8 cellular contexts compared by ENCODE assay signal in the genomic region with DNA sequence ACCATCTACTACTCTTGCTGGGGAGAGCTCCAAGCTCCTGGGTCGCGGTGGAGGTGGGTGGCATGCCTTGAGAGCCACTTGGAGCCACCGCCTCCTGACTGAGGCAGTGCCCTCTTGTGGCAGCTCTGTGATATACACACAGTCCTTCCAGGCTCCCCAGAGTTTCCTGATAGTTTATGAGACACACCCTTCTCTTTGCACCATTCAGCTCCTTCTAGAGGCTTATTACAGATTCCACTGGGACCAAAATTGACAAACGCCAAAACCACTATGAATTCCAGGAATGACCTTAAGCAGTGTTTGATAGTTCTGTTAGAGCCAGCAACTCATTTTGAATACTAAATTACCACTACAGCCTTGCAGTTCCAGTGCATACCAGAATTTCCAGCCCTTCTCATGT.
DNase-seq lines count a peak whose midpoint lies in the region; ATAC-seq, FAIRE-seq and TF ChIP-seq lines count a peak whose summit lies in the region.

No MANE protein-coding gene starts in this region.

- no peak overlapping the region for H2BK120ac ChIP-seq in H1 (replicated peaks; ENCODE audit: low read depth, low read length)

- H3K14ac ChIP-seq in H1 (ENCODE audit: insufficient read length), result no peak overlapping the region

- H3K4me3 ChIP-seq in GM23248 (no peak overlapping the region), MG63 (no peak overlapping the region), H1 (ENCODE audit: extremely low read depth in 1 of 4, insufficient read depth in 2 of 4, low read depth in 3 of 4, low read length in 4 of 4) (no peak overlapping the region), mucosa of descending colon (no peak overlapping the region), transverse colon (no peak overlapping the region)

- H3K9me3 Mint-ChIP-seq in activated CD8-positive, alpha-beta memory T cell treated with anti-CD3 and anti-CD28 coated beads, Interleukin-2, amount 10 ng/mL, durations not matched to agents 7 days and 5 days (ENCODE audit: low read depth), result no peaks in the 10 kb centered on the region
- no peaks in the 10 kb centered on the region for H3K9me3 Mint-ChIP-seq in T-helper 2 cell treated with Interferon-gamma antibody and Interleukin-4, amounts not matched to agents 5 μg/mL and 100 μg/mL, for 36 hours

- H3K27me3 Mint-ChIP-seq in activated CD8-positive, alpha-beta memory T cell treated with anti-CD3 and anti-CD28 coated beads, Interleukin-2, amount 10 ng/mL, durations not matched to agents 7 days and 5 days, result peaks cover 2% of the 10 kb centered on the region
- no peaks in the 10 kb centered on the region for H3K27me3 Mint-ChIP-seq in T-helper 2 cell treated with Interferon-gamma antibody and Interleukin-4, amounts not matched to agents 5 μg/mL and 100 μg/mL, for 36 hours (ENCODE audit: low read depth)

- in situ Hi-C loops in GM23248 (cut with MboI) (no loop called here), transverse colon (cut with MboI; ENCODE audit: low pct_ligation_motif_present in 1 of 4, low pct_unique_long_range_greater_than_20kb in 1 of 4, low sequenced_read_pairs in 3 of 4) (no loop called here)

- H3K18ac ChIP-seq in H1 (ENCODE audit: extremely low read depth, low read length), result no peak overlapping the region

- no peak overlapping the region; the same call in 1 of the 2 replicates for H4K8ac ChIP-seq in H1 (ENCODE audit: extremely low read depth, insufficient read depth, low read length)

- TF ChIP-seq POLR2A in H1 (IDR thresholded peaks at IDR 0.05; ENCODE audit: control extremely low read depth in 1 of 2, low read depth in 2 of 2, low read length in 2 of 2) (no peak), transverse colon (IDR thresholded peaks at IDR 0.05) (no peak)

- H3K4ac ChIP-seq in H1 (replicated peaks; ENCODE audit: insufficient read length, low read depth, low read length), result no peak overlapping the region

- H3K4me3 Mint-ChIP-seq in activated CD8-positive, alpha-beta memory T cell treated with anti-CD3 and anti-CD28 coated beads, Interleukin-2, amount 10 ng/mL, durations not matched to agents 7 days and 5 days, result no peak overlapping the region
- no peak overlapping the region for H3K4me3 Mint-ChIP-seq in T-helper 2 cell treated with Interferon-gamma antibody and Interleukin-4, amounts not matched to agents 5 μg/mL and 100 μg/mL, for 36 hours

- H3K9ac ChIP-seq in GM23248 (no peak overlapping the region), H1 (replicated peaks in 1 of 4; ENCODE audit: extremely low read depth in 1 of 4, low read depth in 3 of 4, low read length in 3 of 4) (no peak overlapping the region)

- H3K9me3 ChIP-seq in GM23248 (ENCODE audit: low read depth) (no peaks in the 10 kb centered on the region), MG63 (no peaks in the 10 kb centered on the region), H1 (ENCODE audit: insufficient read depth in 2 of 2, low read depth in 1 of 2, low read length in 1 of 2) (no peaks in the 10 kb centered on the region), mucosa of descending colon (no peaks in the 10 kb centered on the region), transverse colon (no peaks in the 10 kb centered on the region)

- intact Hi-C loops in mucosa of descending colon (cut with DNase I, micrococcal nuclease), result no loop called here
- intact Hi-C loops in transverse colon (cut with DNase I; ENCODE audit: low total_unique reads), result no loop called here

- peak; percentile 85 for FAIRE-seq in H1 (lab: Jason Lieb, UNC)

- POLR2A ChIA-PET in H1 (lab: Charles Lee; ENCODE audit: partially characterized antibody), result no interaction called here

- 1 to 4% methylated on average over 4 of the region's 4 CpGs for WGBS in GM23248 (ENCODE audit: low coverage in 1 of 2, low lambda C conversion rate in 2 of 2, missing lambda C conversion rate in 2 of 2), 2 experiments
- WGBS in H1 (ENCODE audit: extremely low coverage in 1 of 2, insufficient coverage in 1 of 2, insufficient read length in 1 of 2, insufficient replicate concordance in 2 of 2, low coverage in 1 of 2, low lambda C conversion rate in 2 of 2, missing lambda C conversion rate in 1 of 2), 2 experiments, result 8% methylated on average over 4 of the region's 4 CpGs; no CpG with 5 or more reads in 1 of the 2 experiments
- WGBS in transverse colon (ENCODE audit: low coverage in 1 of 2), 2 donors, result 0 to 6% methylated on average over 1 to 4 of the region's 4 CpGs

- no peaks in the 10 kb centered on the region for H3F3A ChIP-seq in GM23248 (ENCODE audit: insufficient read depth)

- no peaks in the 10 kb centered on the region for H3K36me3 Mint-ChIP-seq in activated CD8-positive, alpha-beta memory T cell treated with anti-CD3 and anti-CD28 coated beads, Interleukin-2, amount 10 ng/mL, durations not matched to agents 7 days and 5 days
- H3K36me3 Mint-ChIP-seq in T-helper 2 cell treated with Interferon-gamma antibody and Interleukin-4, amounts not matched to agents 5 μg/mL and 100 μg/mL, for 36 hours (ENCODE audit: low read depth), result no peaks in the 10 kb centered on the region

- H2BK12ac ChIP-seq in H1 (ENCODE audit: low read depth, low read length), result no peak overlapping the region

- no peaks in the 10 kb centered on the region for H3K79me1 ChIP-seq in H1 (ENCODE audit: low read depth, low read length)

- no peaks in the 10 kb centered on the region for H3K23me2 ChIP-seq in H1 (ENCODE audit: low read depth, low read length)

- H4K91ac ChIP-seq in H1 (replicated peaks; ENCODE audit: insufficient read length, low read length), result no peak overlapping the region

- CTCF ChIA-PET in activated CD8-positive, alpha-beta memory T cell treated with anti-CD3 and anti-CD28 coated beads, Interleukin-2, amount 10 ng/mL, durations not matched to agents 7 days and 5 days (lab: Charles Lee), result interaction anchor here (0.6 to 3.1 kb wide), 11 partner anchors 11 to 193 kb away, joined by 3 to 29 read pairs (median 3); no protein-coding TSS in a partner anchor
- CTCF ChIA-PET in H1 (lab: Charles Lee; ENCODE audit: partially characterized antibody), result interaction anchor here (0.6 to 10.1 kb wide), 60 partner anchors 8 to 989 kb away, joined by 3 to 99 read pairs (median 4); no protein-coding TSS in a partner anchor

- no peak overlapping the region for H3K56ac ChIP-seq in H1 (replicated peaks; ENCODE audit: insufficient read length, low read depth, low read length)

- no peak overlapping the region for H2BK5ac ChIP-seq in H1 (ENCODE audit: low read depth, low read length)

- H3K4me1 ChIP-seq in GM23248 (ENCODE audit: insufficient read depth), result no peaks in the 10 kb centered on the region
- no peaks in the 10 kb centered on the region for H3K4me1 ChIP-seq in H1 (replicated peaks in 1 of 4; ENCODE audit: control insufficient read depth in 3 of 4, insufficient read depth in 4 of 4, low read length in 3 of 4)
- H3K4me1 ChIP-seq in mucosa of descending colon (ENCODE audit: low read depth), result no peaks in the 10 kb centered on the region
- no peaks in the 10 kb centered on the region for H3K4me1 ChIP-seq in transverse colon

- H2AK5ac ChIP-seq in H1 (ENCODE audit: low read depth, low read length), result no peak overlapping the region

- TF ChIP-seq EP300 in H1 (IDR thresholded peaks at IDR 0.05; ENCODE audit: borderline replicate concordance in 1 of 2, low read depth in 2 of 2, low read length in 2 of 2) (no peak), transverse colon (IDR thresholded peaks at IDR 0.05; ENCODE audit: low read depth) (no peak)

- no peak overlapping the region for H3K23ac ChIP-seq in H1 (ENCODE audit: insufficient read length)

- H2AFZ ChIP-seq in GM23248 (no peak overlapping the region), H1 (ENCODE audit: low read length) (no peak overlapping the region)

- H3K4me1 Mint-ChIP-seq in activated CD8-positive, alpha-beta memory T cell treated with anti-CD3 and anti-CD28 coated beads, Interleukin-2, amount 10 ng/mL, durations not matched to agents 7 days and 5 days, result no peaks in the 10 kb centered on the region
- no peaks in the 10 kb centered on the region for H3K4me1 Mint-ChIP-seq in T-helper 2 cell treated with Interferon-gamma antibody and Interleukin-4, amounts not matched to agents 5 μg/mL and 100 μg/mL, for 36 hours (ENCODE audit: low read depth)

- TF ChIP-seq RAD21 in H1 (IDR thresholded peaks at IDR 0.05 in 1 of 2, conservative IDR thresholded peaks at IDR 0.05 in 1 of 2; ENCODE audit: low read depth in 2 of 2, low read length in 2 of 2), result peak; percentile 74 to 82

- H3K79me2 ChIP-seq in GM23248 (ENCODE audit: insufficient read depth) (no peaks in the 10 kb centered on the region), H1 (ENCODE audit: control insufficient read depth in 1 of 2, insufficient read depth in 2 of 2, low read length in 2 of 2) (no peaks in the 10 kb centered on the region)

- H3K27me3 ChIP-seq in GM23248 (replicated peaks; ENCODE audit: insufficient read depth), result peaks cover 34% of the 10 kb centered on the region
- H3K27me3 ChIP-seq in MG63, result no peaks in the 10 kb centered on the region
- peaks cover 0 to 3% (median 0%) of the 10 kb centered on the region in 4 experiments; a peak in 1 of 7 replicates for H3K27me3 ChIP-seq in H1 (replicated peaks in 1 of 4; ENCODE audit: control insufficient read depth in 3 of 4, extremely low read depth in 1 of 4, insufficient read depth in 3 of 4, low read length in 3 of 4)
- no peaks in the 10 kb centered on the region for H3K27me3 ChIP-seq in transverse colon

- H3K36me3 ChIP-seq in GM23248 (ENCODE audit: low read depth) (no peaks in the 10 kb centered on the region), MG63 (no peaks in the 10 kb centered on the region), H1 (ENCODE audit: control insufficient read depth in 2 of 4, insufficient read depth in 4 of 4, low read length in 3 of 4) (no peaks in the 10 kb centered on the region), mucosa of descending colon (ENCODE audit: low read depth) (no peaks in the 10 kb centered on the region), transverse colon (no peaks in the 10 kb centered on the region)

- H3K4me2 ChIP-seq in GM23248 (ENCODE audit: unreplicated experiment), result no peak overlapping the region
- H3K4me2 ChIP-seq in H1 (ENCODE audit: insufficient read depth in 1 of 2, low read depth in 2 of 2, low read length in 2 of 2), result no peak overlapping the region

- H4K20me1 ChIP-seq in GM23248 (ENCODE audit: insufficient read depth) (no peaks in the 10 kb centered on the region), H1 (replicated peaks in 1 of 2; ENCODE audit: control insufficient read depth in 1 of 2, insufficient read depth in 2 of 2, low read length in 2 of 2) (no peaks in the 10 kb centered on the region)

- no peaks in the 10 kb centered on the region for H3K9me2 ChIP-seq in GM23248 (ENCODE audit: insufficient read depth)

- peak; percentile 82 to 89 (median 84) for TF ChIP-seq CTCF in H1 (IDR thresholded peaks at IDR 0.05; ENCODE audit: control extremely low read depth in 1 of 3, insufficient read depth in 1 of 3, low read depth in 1 of 3, low read length in 3 of 3)
- TF ChIP-seq CTCF in mucosa of descending colon (IDR thresholded peaks at IDR 0.05), result peak; percentile 55
- TF ChIP-seq CTCF in transverse colon (IDR thresholded peaks at IDR 0.05), result peak; percentile 57 to 75 (median 63)

- no peak overlapping the region for H3K27ac ChIP-seq in GM23248
- no peak overlapping the region for H3K27ac ChIP-seq in H1 (ENCODE audit: low read depth, low read length)
- no peak overlapping the region for H3K27ac ChIP-seq in transverse colon

- peak; percentile 53 for DNase-seq in activated CD8-positive, alpha-beta memory T cell treated with anti-CD3 and anti-CD28 coated beads, Interleukin-2, amount 10 ng/mL, durations not matched to agents 7 days and 5 days
- DNase-seq in activated CD8-positive, alpha-beta memory T cell treated with anti-CD3 and anti-CD28 coated beads for 24 hours, result no peak
- DNase-seq in GM23248, result peak; percentile 78
- DNase-seq in MG63, result peak; percentile 19
- peak; percentile 11 for DNase-seq in T-helper 2 cell treated with Interferon-gamma antibody and Interleukin-4, amounts not matched to agents 5 μg/mL and 100 μg/mL, for 36 hours (ENCODE audit: low spot score)
- peak; percentile 44 to 69 for DNase-seq in H1 (ENCODE audit: low read depth in 1 of 2, low spot score in 2 of 2)
- peak in 2 of 3 donors; percentile 57 to 73 for DNase-seq in mucosa of descending colon
- peak; percentile 53 for DNase-seq in transverse colon

- no peak overlapping the region for H2BK20ac ChIP-seq in H1 (ENCODE audit: low read length)

- no peak overlapping the region for H3K27ac Mint-ChIP-seq in activated CD8-positive, alpha-beta memory T cell treated with anti-CD3 and anti-CD28 coated beads, Interleukin-2, amount 10 ng/mL, durations not matched to agents 7 days and 5 days
- no peak overlapping the region for H3K27ac Mint-ChIP-seq in T-helper 2 cell treated with Interferon-gamma antibody and Interleukin-4, amounts not matched to agents 5 μg/mL and 100 μg/mL, for 36 hours

- no peak overlapping the region for H2BK15ac ChIP-seq in H1 (ENCODE audit: low read length)

- no peak overlapping the region for H4K5ac ChIP-seq in H1 (ENCODE audit: insufficient read length, low read depth, low read length)

- ATAC-seq in activated CD8-positive, alpha-beta memory T cell treated with anti-CD3 and anti-CD28 coated beads, Interleukin-2, amount 10 ng/mL, durations not matched to agents 7 days and 5 days, result no peak
- peak; percentile 96 for ATAC-seq in mucosa of descending colon
